1 cellular context compared by ENCODE assay signal in the genomic region with DNA sequence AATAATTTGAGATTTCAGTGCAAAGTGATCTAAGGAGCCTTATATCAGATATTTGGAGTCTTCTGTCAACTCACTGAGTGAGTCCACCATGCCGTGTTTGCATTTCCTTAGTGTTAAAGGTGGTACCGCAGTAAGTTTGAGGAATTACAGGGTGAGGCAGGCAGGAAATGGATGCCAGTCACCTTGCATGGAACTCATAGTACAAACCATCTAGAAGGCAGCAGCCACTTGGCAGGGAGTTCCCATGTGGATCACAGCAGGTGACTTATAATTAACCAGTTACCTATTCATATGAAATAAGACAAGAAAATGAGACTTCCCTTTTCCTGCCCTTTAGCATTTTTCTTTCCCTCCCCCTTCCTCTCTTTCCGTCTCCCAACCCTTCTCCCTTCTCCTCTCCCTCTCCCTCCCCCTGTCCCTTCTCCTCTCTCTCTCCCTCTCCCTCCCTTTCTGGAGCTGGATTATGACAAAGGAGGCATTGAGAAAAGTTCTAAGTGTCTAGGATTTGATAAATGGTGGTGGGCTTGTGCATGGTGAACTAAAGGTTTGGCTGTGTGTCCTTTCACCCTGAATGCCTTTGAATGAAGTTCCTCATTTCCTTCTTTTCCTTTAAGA.
TF ChIP-seq lines count a peak whose summit lies in the region.

No MANE protein-coding gene starts in this region.

TF ChIP-seq in WTC11, 78 proteins besides CTCF, POLR2A, EP300 and RAD21 (continued from another document):
- TF ChIP-seq, protein P1, sequence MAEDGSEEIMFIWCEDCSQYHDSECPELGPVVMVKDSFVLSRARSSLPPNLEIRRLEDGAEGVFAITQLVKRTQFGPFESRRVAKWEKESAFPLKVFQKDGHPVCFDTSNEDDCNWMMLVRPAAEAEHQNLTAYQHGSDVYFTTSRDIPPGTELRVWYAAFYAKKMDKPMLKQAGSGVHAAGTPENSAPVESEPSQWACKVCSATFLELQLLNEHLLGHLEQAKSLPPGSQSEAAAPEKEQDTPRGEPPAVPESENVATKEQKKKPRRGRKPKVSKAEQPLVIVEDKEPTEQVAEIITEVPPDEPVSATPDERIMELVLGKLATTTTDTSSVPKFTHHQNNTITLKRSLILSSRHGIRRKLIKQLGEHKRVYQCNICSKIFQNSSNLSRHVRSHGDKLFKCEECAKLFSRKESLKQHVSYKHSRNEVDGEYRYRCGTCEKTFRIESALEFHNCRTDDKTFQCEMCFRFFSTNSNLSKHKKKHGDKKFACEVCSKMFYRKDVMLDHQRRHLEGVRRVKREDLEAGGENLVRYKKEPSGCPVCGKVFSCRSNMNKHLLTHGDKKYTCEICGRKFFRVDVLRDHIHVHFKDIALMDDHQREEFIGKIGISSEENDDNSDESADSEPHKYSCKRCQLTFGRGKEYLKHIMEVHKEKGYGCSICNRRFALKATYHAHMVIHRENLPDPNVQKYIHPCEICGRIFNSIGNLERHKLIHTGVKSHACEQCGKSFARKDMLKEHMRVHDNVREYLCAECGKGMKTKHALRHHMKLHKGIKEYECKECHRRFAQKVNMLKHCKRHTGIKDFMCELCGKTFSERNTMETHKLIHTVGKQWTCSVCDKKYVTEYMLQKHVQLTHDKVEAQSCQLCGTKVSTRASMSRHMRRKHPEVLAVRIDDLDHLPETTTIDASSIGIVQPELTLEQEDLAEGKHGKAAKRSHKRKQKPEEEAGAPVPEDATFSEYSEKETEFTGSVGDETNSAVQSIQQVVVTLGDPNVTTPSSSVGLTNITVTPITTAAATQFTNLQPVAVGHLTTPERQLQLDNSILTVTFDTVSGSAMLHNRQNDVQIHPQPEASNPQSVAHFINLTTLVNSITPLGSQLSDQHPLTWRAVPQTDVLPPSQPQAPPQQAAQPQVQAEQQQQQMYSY (CRISPR knock-in tag; IDR thresholded peaks at IDR 0.05) = no peak
- TF ChIP-seq, protein P2, sequence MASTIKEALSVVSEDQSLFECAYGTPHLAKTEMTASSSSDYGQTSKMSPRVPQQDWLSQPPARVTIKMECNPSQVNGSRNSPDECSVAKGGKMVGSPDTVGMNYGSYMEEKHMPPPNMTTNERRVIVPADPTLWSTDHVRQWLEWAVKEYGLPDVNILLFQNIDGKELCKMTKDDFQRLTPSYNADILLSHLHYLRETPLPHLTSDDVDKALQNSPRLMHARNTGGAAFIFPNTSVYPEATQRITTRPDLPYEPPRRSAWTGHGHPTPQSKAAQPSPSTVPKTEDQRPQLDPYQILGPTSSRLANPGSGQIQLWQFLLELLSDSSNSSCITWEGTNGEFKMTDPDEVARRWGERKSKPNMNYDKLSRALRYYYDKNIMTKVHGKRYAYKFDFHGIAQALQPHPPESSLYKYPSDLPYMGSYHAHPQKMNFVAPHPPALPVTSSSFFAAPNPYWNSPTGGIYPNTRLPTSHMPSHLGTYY (CRISPR knock-in tag; IDR thresholded peaks at IDR 0.05) = no peak
- no peak for TF ChIP-seq OVOL2 (CRISPR knock-in tag; IDR thresholded peaks at IDR 0.05; ENCODE audit: borderline replicate concordance)
- TF ChIP-seq, protein P3, sequence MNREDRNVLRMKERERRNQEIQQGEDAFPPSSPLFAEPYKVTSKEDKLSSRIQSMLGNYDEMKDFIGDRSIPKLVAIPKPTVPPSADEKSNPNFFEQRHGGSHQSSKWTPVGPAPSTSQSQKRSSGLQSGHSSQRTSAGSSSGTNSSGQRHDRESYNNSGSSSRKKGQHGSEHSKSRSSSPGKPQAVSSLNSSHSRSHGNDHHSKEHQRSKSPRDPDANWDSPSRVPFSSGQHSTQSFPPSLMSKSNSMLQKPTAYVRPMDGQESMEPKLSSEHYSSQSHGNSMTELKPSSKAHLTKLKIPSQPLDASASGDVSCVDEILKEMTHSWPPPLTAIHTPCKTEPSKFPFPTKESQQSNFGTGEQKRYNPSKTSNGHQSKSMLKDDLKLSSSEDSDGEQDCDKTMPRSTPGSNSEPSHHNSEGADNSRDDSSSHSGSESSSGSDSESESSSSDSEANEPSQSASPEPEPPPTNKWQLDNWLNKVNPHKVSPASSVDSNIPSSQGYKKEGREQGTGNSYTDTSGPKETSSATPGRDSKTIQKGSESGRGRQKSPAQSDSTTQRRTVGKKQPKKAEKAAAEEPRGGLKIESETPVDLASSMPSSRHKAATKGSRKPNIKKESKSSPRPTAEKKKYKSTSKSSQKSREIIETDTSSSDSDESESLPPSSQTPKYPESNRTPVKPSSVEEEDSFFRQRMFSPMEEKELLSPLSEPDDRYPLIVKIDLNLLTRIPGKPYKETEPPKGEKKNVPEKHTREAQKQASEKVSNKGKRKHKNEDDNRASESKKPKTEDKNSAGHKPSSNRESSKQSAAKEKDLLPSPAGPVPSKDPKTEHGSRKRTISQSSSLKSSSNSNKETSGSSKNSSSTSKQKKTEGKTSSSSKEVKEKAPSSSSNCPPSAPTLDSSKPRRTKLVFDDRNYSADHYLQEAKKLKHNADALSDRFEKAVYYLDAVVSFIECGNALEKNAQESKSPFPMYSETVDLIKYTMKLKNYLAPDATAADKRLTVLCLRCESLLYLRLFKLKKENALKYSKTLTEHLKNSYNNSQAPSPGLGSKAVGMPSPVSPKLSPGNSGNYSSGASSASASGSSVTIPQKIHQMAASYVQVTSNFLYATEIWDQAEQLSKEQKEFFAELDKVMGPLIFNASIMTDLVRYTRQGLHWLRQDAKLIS (CRISPR knock-in tag; IDR thresholded peaks at IDR 0.05; ENCODE audit: borderline replicate concordance) = no peak
